Comparison of ENCODE assay signal across 8 cellular contexts in the genomic region with DNA sequence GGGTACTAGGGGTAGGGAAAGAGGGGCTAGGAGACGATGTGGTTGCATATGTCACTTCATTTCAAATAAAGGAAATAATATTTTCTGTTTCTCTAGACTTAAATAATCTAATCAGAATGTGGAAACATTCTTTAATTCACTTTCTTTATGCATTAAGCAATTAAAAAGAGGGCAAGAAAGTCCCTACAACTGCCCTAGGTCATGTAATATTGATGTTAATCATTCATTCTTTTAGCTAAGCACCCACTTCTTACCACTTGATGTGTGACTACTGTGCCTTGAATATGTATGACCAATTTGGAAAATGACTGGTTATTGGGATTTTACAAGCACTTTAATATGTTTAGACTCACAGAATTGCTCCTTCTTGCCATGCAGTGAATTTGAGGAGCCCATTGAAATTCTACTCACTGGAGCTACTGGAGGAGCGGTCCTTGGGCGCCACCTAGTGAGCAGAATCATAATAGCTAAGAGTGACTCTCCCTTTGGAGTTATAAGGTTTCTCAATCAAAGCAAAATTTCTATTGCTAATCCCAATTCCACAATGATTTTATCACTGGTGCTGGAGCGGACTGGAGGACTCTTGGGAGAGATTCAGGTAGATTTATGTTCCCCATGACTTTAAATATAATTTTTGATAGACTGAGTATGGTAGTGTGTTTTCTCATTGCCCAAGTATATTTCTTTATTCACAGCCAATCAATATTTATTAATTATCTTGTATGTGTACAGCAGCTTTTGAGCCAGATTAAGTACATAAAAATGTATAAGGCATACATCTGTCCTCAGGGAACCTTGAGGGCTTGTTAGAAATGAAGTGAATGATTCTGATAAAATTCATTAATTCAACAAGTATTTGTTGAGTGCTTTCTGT.
A peak's percentile ranks its signal among the peaks of the same experiment; 100 is the strongest.
DNase-seq lines count a peak whose midpoint lies in the region; ATAC-seq and TF ChIP-seq lines count a peak whose summit lies in the region.

No MANE protein-coding gene starts in this region.

- peaks cover 7% of the 10 kb centered on the region for H3K27me3 Mint-ChIP-seq in activated CD4-positive, alpha-beta T cell treated with anti-CD3 and anti-CD28 coated beads, Interleukin-2, amount 10 ng/mL, durations not matched to agents 7 days and 5 days

- H3K36me3 Mint-ChIP-seq in activated CD4-positive, alpha-beta T cell treated with anti-CD3 and anti-CD28 coated beads, Interleukin-2, amount 10 ng/mL, durations not matched to agents 7 days and 5 days (ENCODE audit: low read depth) = no peaks in the 10 kb centered on the region

- CTCF ChIA-PET in BJ (lab: Yijun Ruan, JAX) = interaction anchor here (0.5 to 2.8 kb wide), 19 partner anchors 9 to 644 kb away, joined by 3 to 23 read pairs (median 4); no protein-coding TSS in a partner anchor
- CTCF ChIA-PET in activated CD4-positive, alpha-beta T cell treated with anti-CD3 and anti-CD28 coated beads, Interleukin-2, amount 10 ng/mL, durations not matched to agents 7 days and 5 days (lab: Charles Lee) = interaction anchor here (0.5 to 1.2 kb wide), 2 partner anchors 13 to 76 kb away, joined by 3 to 4 read pairs; no protein-coding TSS in a partner anchor

- DNase-seq in BJ (ENCODE audit: low read depth) (peak; percentile 4), NCI-H524 treated with DMSO at 0.1 percent for 48 hours (lab: John Stamatoyannopoulos, UW) (peak; percentile 2), dermis microvascular lymphatic vessel endothelial cell (ENCODE audit: low read depth in 2 of 2) (peak; percentile 31 to 60), medulla oblongata (ENCODE audit: extremely low spot score) (peak; percentile 84)
- DNase-seq in activated CD4-positive, alpha-beta T cell treated with anti-CD3 and anti-CD28 coated beads, Interleukin-2, amount 10 ng/mL, durations not matched to agents 7 days and 5 days = peak; percentile 74
- DNase-seq in stimulated activated CD8-positive, alpha-beta memory T cell treated with anti-CD3 and anti-CD28 coated beads, Interleukin-2, amount 100 ng/mL, for 1 hour (ENCODE audit: low read depth in 2 of 2) = peak; percentile 22 to 39

- no peaks in the 10 kb centered on the region for H3K9me3 Mint-ChIP-seq in activated CD4-positive, alpha-beta T cell treated with anti-CD3 and anti-CD28 coated beads, Interleukin-2, amount 10 ng/mL, durations not matched to agents 7 days and 5 days

- ATAC-seq in GM19043 (IDR thresholded peaks at IDR 0.05; ENCODE audit: low read depth, unreplicated experiment) = peak; percentile 93
- peak; percentile 94 for ATAC-seq in HG03280 (IDR thresholded peaks at IDR 0.05; ENCODE audit: unreplicated experiment)

- POLR2A ChIA-PET in BJ (lab: Charles Lee) = no interaction called here
- POLR2A ChIA-PET in activated CD4-positive, alpha-beta T cell treated with anti-CD3 and anti-CD28 coated beads, Interleukin-2, amount 10 ng/mL, durations not matched to agents 7 days and 5 days (lab: Charles Lee) = no interaction called here

- H3K27ac Mint-ChIP-seq in activated CD4-positive, alpha-beta T cell treated with anti-CD3 and anti-CD28 coated beads, Interleukin-2, amount 10 ng/mL, durations not matched to agents 7 days and 5 days = no peak overlapping the region

- H3K4me3 ChIP-seq in BJ (ENCODE audit: low read depth, low read length) = no peak overlapping the region

- H3K4me3 Mint-ChIP-seq in activated CD4-positive, alpha-beta T cell treated with anti-CD3 and anti-CD28 coated beads, Interleukin-2, amount 10 ng/mL, durations not matched to agents 7 days and 5 days = no peak overlapping the region

- no peaks in the 10 kb centered on the region for H3K36me3 ChIP-seq in BJ (ENCODE audit: control insufficient read depth, insufficient read depth, low read length)

- no peaks in the 10 kb centered on the region for H3K4me1 Mint-ChIP-seq in activated CD4-positive, alpha-beta T cell treated with anti-CD3 and anti-CD28 coated beads, Interleukin-2, amount 10 ng/mL, durations not matched to agents 7 days and 5 days

- TF ChIP-seq CTCF in BJ (IDR thresholded peaks at IDR 0.05; ENCODE audit: insufficient read depth, low read depth, low read length) = peak; percentile 91

- H3K27me3 ChIP-seq in BJ (ENCODE audit: control insufficient read depth, insufficient read depth, low read length) = no peaks in the 10 kb centered on the region

Comparison
In these comparisons a context has a peak if more than half of its experiments do, and no peak if none do; other contexts are left out.
1. DNase-seq: peak in every context shown above with its lines; median percentile 84 in medulla oblongata; 74 in activated CD4-positive, alpha-beta T cell treated with anti-CD3 and anti-CD28 coated beads, Interleukin-2, amount 10 ng/mL, durations not matched to agents 7 days and 5 days; 46 in dermis microvascular lymphatic vessel endothelial cell; 30 in stimulated activated CD8-positive, alpha-beta memory T cell treated with anti-CD3 and anti-CD28 coated beads, Interleukin-2, amount 100 ng/mL, for 1 hour; 4 in BJ; 2 in NCI-H524 treated with DMSO at 0.1 percent for 48 hours.